ENCODE assay signal across 1 cellular context in genomic region chr5:177306103-177306640, GRCh38.
TF ChIP-seq lines count a peak whose summit lies in the region.

No MANE protein-coding gene starts in this region.

TF ChIP-seq in HEK293, 187 proteins besides CTCF, POLR2A, EP300 and RAD21:
- 0 out of 2 replicates have a peak, but pooled peaks have one; percentile 8 for TF ChIP-seq KLF1 (tag by site-specific recombination; IDR thresholded peaks at IDR 0.05)
- peak; percentile 55; the same call in 1 of the 2 replicates for TF ChIP-seq SCRT1 (tag by site-specific recombination; IDR thresholded peaks at IDR 0.05; ENCODE audit: borderline replicate concordance)
- 0 out of 2 replicates have a peak, but pooled peaks have one; percentile 25 for TF ChIP-seq ZNF335 (tag by site-specific recombination; conservative IDR thresholded peaks at IDR 0.05)
- TF ChIP-seq SCRT2 (tag by site-specific recombination; IDR thresholded peaks at IDR 0.05), result peak; percentile 84
